Comparison of ENCODE assay signal across 7 cellular contexts in the genomic region with DNA sequence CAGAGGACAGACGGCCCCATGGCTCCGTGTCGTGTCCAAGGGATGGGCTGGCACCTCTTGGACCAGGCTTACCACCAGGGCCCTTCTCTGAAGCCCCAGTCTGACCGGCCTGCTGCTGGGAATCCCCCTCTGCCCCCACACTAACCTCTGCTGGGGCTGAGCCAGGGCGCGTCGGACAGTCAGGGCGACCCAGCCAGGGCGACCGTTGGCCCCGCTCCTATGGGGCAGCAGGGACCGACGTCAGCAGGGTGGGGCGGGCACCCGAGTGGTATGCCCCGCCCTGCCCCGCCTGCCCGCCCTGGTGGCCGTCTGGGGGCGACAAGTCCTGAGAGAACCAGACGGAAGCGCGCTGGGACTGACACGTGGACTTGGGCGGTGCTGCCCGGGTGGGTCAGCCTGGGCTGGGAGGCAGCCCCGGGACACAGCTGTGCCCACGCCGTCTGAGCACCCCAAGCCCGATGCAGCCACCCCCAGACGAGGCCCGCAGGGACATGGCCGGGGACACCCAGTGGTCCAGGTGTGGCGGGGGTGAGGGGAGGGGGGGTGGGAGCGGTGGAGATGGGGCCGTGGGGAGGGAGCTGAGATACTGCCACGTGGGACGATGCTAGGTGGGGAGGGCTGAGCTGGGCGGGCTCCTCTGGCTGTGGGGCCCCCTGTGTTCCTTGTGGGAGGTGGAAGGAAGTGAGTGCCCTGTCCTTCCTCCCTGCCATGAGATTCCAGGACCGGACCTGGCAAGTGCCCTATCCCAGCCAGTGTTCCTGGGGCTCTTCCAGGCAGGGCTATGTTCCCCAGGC. TPM values are rescaled to one million over a fixed set of nuclear protein-coding genes. Genes with fewer than 3 reads are reported as not detected.
DNase-seq lines count a peak whose midpoint lies in the region; ATAC-seq and TF ChIP-seq lines count a peak whose summit lies in the region.

A gene with protein sequence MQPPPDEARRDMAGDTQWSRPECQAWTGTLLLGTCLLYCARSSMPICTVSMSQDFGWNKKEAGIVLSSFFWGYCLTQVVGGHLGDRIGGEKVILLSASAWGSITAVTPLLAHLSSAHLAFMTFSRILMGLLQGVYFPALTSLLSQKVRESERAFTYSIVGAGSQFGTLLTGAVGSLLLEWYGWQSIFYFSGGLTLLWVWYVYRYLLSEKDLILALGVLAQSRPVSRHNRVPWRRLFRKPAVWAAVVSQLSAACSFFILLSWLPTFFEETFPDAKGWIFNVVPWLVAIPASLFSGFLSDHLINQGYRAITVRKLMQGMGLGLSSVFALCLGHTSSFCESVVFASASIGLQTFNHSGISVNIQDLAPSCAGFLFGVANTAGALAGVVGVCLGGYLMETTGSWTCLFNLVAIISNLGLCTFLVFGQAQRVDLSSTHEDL (plus strand): TSS at position 337 of the 794 bp plus-strand sequence. CDS start 122 bp downstream, at position 459.

- H3K4me2 ChIP-seq in SU-DHL-6 (ENCODE audit: low read depth, low read length, poor library complexity, severe bottlenecking), result peak within 1 kb of the TSS; percentile 98

- TF ChIP-seq POLR2A in GM18526 (IDR thresholded peaks at IDR 0.05; ENCODE audit: extremely low read depth, insufficient read length), result peak; percentile 75

- ATAC-seq in HG02973 (IDR thresholded peaks at IDR 0.05; ENCODE audit: unreplicated experiment), result peak; percentile 37
- ATAC-seq in lung (ENCODE audit: insufficient read depth, low FRiP score), result peak; percentile 72

- no peak for TF ChIP-seq CTCF in SU-DHL-6 (IDR thresholded peaks at IDR 0.05; ENCODE audit: insufficient read depth, low read length, poor library complexity, severe bottlenecking)
- TF ChIP-seq CTCF in dorsolateral prefrontal cortex (IDR thresholded peaks at IDR 0.05 in 54 of 56, conservative IDR thresholded peaks at IDR 0.05 in 2 of 56; ENCODE audit: low read depth in 1 of 56, partially characterized antibody in 56 of 56), result no peak
- no peak for TF ChIP-seq CTCF in lung (IDR thresholded peaks at IDR 0.05; ENCODE audit: control extremely low read depth, extremely low read depth)

- peak within 1 kb of the TSS; percentile 78 for H3K9ac ChIP-seq in SU-DHL-6 (ENCODE audit: low read length)

- H3K36me3 ChIP-seq in SU-DHL-6 (ENCODE audit: low read length), result peaks cover 9% of the 10 kb centered on the region; the same call in 1 of the 2 replicates
- H3K36me3 ChIP-seq in lung (ENCODE audit: control insufficient read depth in 2 of 2, insufficient read depth in 2 of 2, low read length in 2 of 2), result peaks cover 0 to 18% of the 10 kb centered on the region in 2 donors

- peaks cover 18% of the 10 kb centered on the region for H3F3A ChIP-seq in SU-DHL-6 (ENCODE audit: insufficient read depth)

- H4K20me1 ChIP-seq in SU-DHL-6 (ENCODE audit: low read depth, low read length), result no peaks in the 10 kb centered on the region

- H3K9me3 ChIP-seq in SU-DHL-6 (ENCODE audit: insufficient read depth, low read length), result no peaks in the 10 kb centered on the region; the same call in 1 of the 2 replicates
- no peaks in the 10 kb centered on the region for H3K9me3 ChIP-seq in lung (ENCODE audit: control insufficient read depth in 2 of 2, insufficient read depth in 1 of 2, low read length in 1 of 2)

- peaks cover 11 to 23% of the 10 kb centered on the region in 2 donors for H3K4me1 ChIP-seq in lung (ENCODE audit: control insufficient read depth in 2 of 2, insufficient read depth in 2 of 2, low read length in 2 of 2)

- no peaks in the 10 kb centered on the region for H3K27me3 ChIP-seq in SU-DHL-6 (ENCODE audit: low read length)
- H3K27me3 ChIP-seq in dorsolateral prefrontal cortex, result no peaks in the 10 kb centered on the region
- no peaks in the 10 kb centered on the region for H3K27me3 ChIP-seq in lung (ENCODE audit: control insufficient read depth, insufficient read depth)

- WGBS in lung, 2 donors, result 3 to 8% methylated on average over 38 to 40 of the region's 40 CpGs

- peak within 1 kb of the TSS; percentile 52 for H2AFZ ChIP-seq in SU-DHL-6 (ENCODE audit: low read depth, low read length, severe bottlenecking)

- peak in 1 of 10 donors; percentile 33 for DNase-seq in dorsolateral prefrontal cortex
- peak; percentile 58 for DNase-seq in lung (ENCODE audit: low spot score)
- peak in 20 of 49 donors; percentile 8 to 63 (median 28) for DNase-seq in substantia nigra (lab: John Stamatoyannopoulos, UW)
- no peak for DNase-seq in middle frontal gyrus (ENCODE audit: extremely low spot score, low spot score)

- H3K27ac ChIP-seq in SU-DHL-6 (ENCODE audit: low read depth, low read length) (peak within 1 kb of the TSS; percentile 94), dorsolateral prefrontal cortex (peak within 1 kb of the TSS in 52 of 59 donors; percentile 6 to 87 (median 60)), lung (ENCODE audit: low read depth in 1 of 2, low read length in 1 of 2) (peak within 1 kb of the TSS in 1 of 2 donors; percentile 69), substantia nigra (ENCODE audit: low read depth, low read length, poor library complexity, severe bottlenecking) (peak within 1 kb of the TSS; percentile 74)

- intact Hi-C loops in dorsolateral prefrontal cortex (cut with DNase I), result no loop called here

- H3K79me2 ChIP-seq in SU-DHL-6 (ENCODE audit: insufficient read depth, low read length), result peaks cover 25% of the 10 kb centered on the region

- peak within 1 kb of the TSS; percentile 75 for H3K4me3 ChIP-seq in SU-DHL-6 (ENCODE audit: insufficient read depth, low read length, poor library complexity, severe bottlenecking)
- H3K4me3 ChIP-seq in dorsolateral prefrontal cortex, result peak within 1 kb of the TSS in 45 of 59 donors; percentile 3 to 57 (median 32)
- no peak within 1 kb of the TSS for H3K4me3 ChIP-seq in lung

- no peaks in the 10 kb centered on the region for H3K9me2 ChIP-seq in SU-DHL-6 (replicated peaks; ENCODE audit: insufficient read depth, low read length)

RNA-seq across cellular contexts. Expression of the gene that starts here (rescaled TPM):
- total RNA-seq in dorsolateral prefrontal cortex (10 to 100 TPM in 1 of 120 experiments, 1 to 10 TPM in 115, under 1 TPM in 4; 0.58 to 11.1 (median 2.8) TPM), lung (10 to 100 TPM in 1 of 2 donors, 1 to 10 TPM in 1; 2.4 to 17.3 TPM)
- 1 to 10 TPM; 9.2 to 9.9 TPM for polyA plus RNA-seq in lung
